In genomic region chr5:78594946-78595921, GRCh38 we compare ENCODE assay signal across 9 cellular contexts. TPM values are rescaled to one million over a fixed set of nuclear protein-coding genes. Genes with fewer than 3 reads are reported as not detected.
DNase-seq lines count a peak whose midpoint lies in the region; ATAC-seq, FAIRE-seq and TF ChIP-seq lines count a peak whose summit lies in the region.
"Had no signal": no experiment of that assay in that cellular context is flagged by ENCODE, and none has a peak within 500 bp of the region (broad histone marks: within the 10 kb centered on the region; RNA-seq: fewer than 3 reads in every experiment).

No MANE protein-coding gene starts in this region.

- no TSS peak for BruUV-seq in HepG2 (replicated peaks; lab: Mats Ljungman, UMichigan)

- no peak overlapping the region for H2AFZ ChIP-seq in HepG2 (ENCODE audit: low read length)
- H2AFZ ChIP-seq: GM23338 had no signal

- peak in 1 of 2 experiments; percentile 70; a peak in 2 of 4 replicates for TF ChIP-seq EP300 in HepG2 (IDR thresholded peaks at IDR 0.05; ENCODE audit: low read depth in 2 of 2, low read length in 2 of 2)
- TF ChIP-seq EP300 in HepG2 (CRISPR knock-in tag; IDR thresholded peaks at IDR 0.05; ENCODE audit: borderline replicate concordance), result no peak

- peak overlapping the region; percentile 50 for H3K9ac ChIP-seq in HepG2 (ENCODE audit: insufficient read depth, low read depth, low read length)

- POLR2A ChIA-PET in HepG2 (lab: Yijun Ruan, JAX), result interaction anchor here (0.6 to 2.7 kb wide), 8 partner anchors 17 to 163 kb away, joined by 3 to 9 read pairs (median 3); no protein-coding TSS in a partner anchor

- H3K27me3 ChIP-seq in breast epithelium (no peaks in the 10 kb centered on the region), HepG2 (ENCODE audit: control insufficient read depth in 1 of 2, insufficient read depth in 2 of 2, low read length in 2 of 2) (no peaks in the 10 kb centered on the region), upper lobe of right lung (no peaks in the 10 kb centered on the region)

- TF ChIP-seq CTCF in breast epithelium (IDR thresholded peaks at IDR 0.05), result peak in 1 of 3 donors; percentile 43
- TF ChIP-seq CTCF in HepG2 (CRISPR knock-in tag; IDR thresholded peaks at IDR 0.05), result no peak
- no peak for TF ChIP-seq CTCF in upper lobe of right lung (IDR thresholded peaks at IDR 0.05)

- H3K9me3 ChIP-seq in breast epithelium, result no peaks in the 10 kb centered on the region
- H3K9me3 ChIP-seq in HepG2 (ENCODE audit: low read length), result no peaks in the 10 kb centered on the region
- no peaks in the 10 kb centered on the region for H3K9me3 ChIP-seq in upper lobe of right lung

- 39% methylated on average over 9 of the region's 9 CpGs for WGBS in HepG2 (ENCODE audit: low lambda C conversion rate)

- H3K4me3 ChIP-seq in breast epithelium (no peak overlapping the region), HepG2 (replicated peaks in 1 of 3; ENCODE audit: insufficient read depth in 1 of 3, low read depth in 2 of 3, low read length in 3 of 3) (no peak overlapping the region), upper lobe of right lung (no peak overlapping the region)
- H3K4me3 ChIP-seq: GM23338 had no signal

- peak overlapping the region; percentile 89 to 94 for H3K27ac ChIP-seq in breast epithelium
- H3K27ac ChIP-seq in HepG2 (ENCODE audit: extremely low read length, insufficient read depth, low read length), result peak overlapping the region; percentile 73
- H3K27ac ChIP-seq in upper lobe of right lung, result no peak overlapping the region

- peaks cover 53% of the 10 kb centered on the region for H3K79me2 ChIP-seq in HepG2 (ENCODE audit: insufficient read depth, low read length)

- H4K20me1 ChIP-seq in HepG2 (ENCODE audit: insufficient read depth, low read length), result no peaks in the 10 kb centered on the region

- in situ Hi-C loops in HepG2 (cut with HindIII; ENCODE audit: extremely low pct_ligation_motif_present, low pct_unique_long_range_greater_than_20kb), result no loop called here

- H3K36me3 ChIP-seq in breast epithelium (no peaks in the 10 kb centered on the region), HepG2 (replicated peaks in 1 of 2; ENCODE audit: control insufficient read depth in 1 of 2, insufficient read depth in 2 of 2, low read length in 2 of 2) (no peaks in the 10 kb centered on the region), upper lobe of right lung (no peaks in the 10 kb centered on the region)

- DNase-seq in LoVo (ENCODE audit: low spot score) (peak; percentile 26), breast epithelium (ENCODE audit: low spot score in 2 of 2) (peak; percentile 55 to 83), HepG2 (ENCODE audit: low spot score) (peak; percentile 88), upper lobe of right lung (no peak), activated gamma-delta T cell treated with Interleukin-2 at 50 U/mL for 16 hours (no peak), DMS 273 (lab: John Stamatoyannopoulos, UW; ENCODE audit: unreplicated experiment) (no peak), putamen (ENCODE audit: low spot score) (no peak)

- intact Hi-C loops in breast epithelium (cut with DNase I; ENCODE audit: low total_unique reads) (loop anchor here (5.0 kb wide), 1 partner anchor 297 kb away; no protein-coding TSS in a partner anchor), HepG2 (cut with micrococcal nuclease; ENCODE audit: unreplicated experiment) (no loop called here), upper lobe of right lung (cut with DNase I) (no loop called here)

- ATAC-seq in HepG2 (peak; percentile 69), upper lobe of right lung (peak; percentile 56), HG02642 (IDR thresholded peaks at IDR 0.05; ENCODE audit: poor library complexity, unreplicated experiment) (no peak)
- ATAC-seq: GM23338 had no signal

- TF ChIP-seq POLR2A in breast epithelium (IDR thresholded peaks at IDR 0.05), result no peak
- no peak for TF ChIP-seq POLR2A in HepG2 (IDR thresholded peaks at IDR 0.05; ENCODE audit: insufficient read depth in 1 of 2, low read depth in 2 of 2, low read length in 2 of 2)

- no peak; the same call in 1 of the 2 replicates for TF ChIP-seq RAD21 in HepG2 (CRISPR knock-in tag; IDR thresholded peaks at IDR 0.05)

- peaks cover 0 to 30% of the 10 kb centered on the region in 2 donors for H3K4me1 ChIP-seq in breast epithelium
- H3K4me1 ChIP-seq in HepG2 (ENCODE audit: insufficient read depth, low read length), result peaks cover 100% of the 10 kb centered on the region
- H3K4me1 ChIP-seq in upper lobe of right lung, result peaks cover 18% of the 10 kb centered on the region

- H3K4me2 ChIP-seq in HepG2 (ENCODE audit: low read depth, low read length), result peak overlapping the region; percentile 19; the same call in 1 of the 2 replicates
- H3K4me2 ChIP-seq: GM23338 had no signal

- peak; percentile 51 for FAIRE-seq in HepG2 (lab: Jason Lieb, UNC)

- CTCF ChIA-PET in HepG2 (lab: Yijun Ruan, JAX; ENCODE audit: low intra/inter-chr PET ratio, low total read pairs), result no interaction called here

TF ChIP-seq in HepG2, 621 proteins besides CTCF, POLR2A, EP300 and RAD21 (continues in another document):
- TF ChIP-seq ZNF781 (CRISPR knock-in tag; IDR thresholded peaks at IDR 0.05; ENCODE audit: borderline replicate concordance, not compliant biosample characterization), result no peak
- peak; percentile 55; the same call in 1 of the 2 replicates for TF ChIP-seq RXRA (CRISPR knock-in tag; IDR thresholded peaks at IDR 0.05)
- 0 out of 2 replicates have a peak, but pooled peaks have one; percentile 33 for TF ChIP-seq DMAP1 (CRISPR knock-in tag; IDR thresholded peaks at IDR 0.05)
- no peak for TF ChIP-seq GABPB1 (CRISPR knock-in tag; IDR thresholded peaks at IDR 0.05)
- TF ChIP-seq JUNB (CRISPR knock-in tag; IDR thresholded peaks at IDR 0.05; ENCODE audit: borderline replicate concordance), result peak; percentile 46; the same call in 1 of the 2 replicates
- TF ChIP-seq ZSCAN31 (CRISPR knock-in tag; IDR thresholded peaks at IDR 0.05; ENCODE audit: low read depth), result 0 out of 2 replicates have a peak, but pooled peaks have one; percentile 34
- TF ChIP-seq, protein P1, sequence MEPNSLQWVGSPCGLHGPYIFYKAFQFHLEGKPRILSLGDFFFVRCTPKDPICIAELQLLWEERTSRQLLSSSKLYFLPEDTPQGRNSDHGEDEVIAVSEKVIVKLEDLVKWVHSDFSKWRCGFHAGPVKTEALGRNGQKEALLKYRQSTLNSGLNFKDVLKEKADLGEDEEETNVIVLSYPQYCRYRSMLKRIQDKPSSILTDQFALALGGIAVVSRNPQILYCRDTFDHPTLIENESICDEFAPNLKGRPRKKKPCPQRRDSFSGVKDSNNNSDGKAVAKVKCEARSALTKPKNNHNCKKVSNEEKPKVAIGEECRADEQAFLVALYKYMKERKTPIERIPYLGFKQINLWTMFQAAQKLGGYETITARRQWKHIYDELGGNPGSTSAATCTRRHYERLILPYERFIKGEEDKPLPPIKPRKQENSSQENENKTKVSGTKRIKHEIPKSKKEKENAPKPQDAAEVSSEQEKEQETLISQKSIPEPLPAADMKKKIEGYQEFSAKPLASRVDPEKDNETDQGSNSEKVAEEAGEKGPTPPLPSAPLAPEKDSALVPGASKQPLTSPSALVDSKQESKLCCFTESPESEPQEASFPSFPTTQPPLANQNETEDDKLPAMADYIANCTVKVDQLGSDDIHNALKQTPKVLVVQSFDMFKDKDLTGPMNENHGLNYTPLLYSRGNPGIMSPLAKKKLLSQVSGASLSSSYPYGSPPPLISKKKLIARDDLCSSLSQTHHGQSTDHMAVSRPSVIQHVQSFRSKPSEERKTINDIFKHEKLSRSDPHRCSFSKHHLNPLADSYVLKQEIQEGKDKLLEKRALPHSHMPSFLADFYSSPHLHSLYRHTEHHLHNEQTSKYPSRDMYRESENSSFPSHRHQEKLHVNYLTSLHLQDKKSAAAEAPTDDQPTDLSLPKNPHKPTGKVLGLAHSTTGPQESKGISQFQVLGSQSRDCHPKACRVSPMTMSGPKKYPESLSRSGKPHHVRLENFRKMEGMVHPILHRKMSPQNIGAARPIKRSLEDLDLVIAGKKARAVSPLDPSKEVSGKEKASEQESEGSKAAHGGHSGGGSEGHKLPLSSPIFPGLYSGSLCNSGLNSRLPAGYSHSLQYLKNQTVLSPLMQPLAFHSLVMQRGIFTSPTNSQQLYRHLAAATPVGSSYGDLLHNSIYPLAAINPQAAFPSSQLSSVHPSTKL (CRISPR knock-in tag; IDR thresholded peaks at IDR 0.05), result peak; percentile 60

RNA-seq across cellular contexts. Expression of gene LHFPL2, which starts 53.3 kb away (rescaled TPM):
- total RNA-seq in breast epithelium (10 to 100 TPM; 36.8 to 61.8 (median 41.3) TPM), HepG2 (2016; rRNA removed; fragmentation: Illumina TruSeq; extraction: Trizol) (20.0 TPM in 2 replicates), upper lobe of right lung (41.0 TPM)
- total RNA-seq in HepG2 (2016; cell fraction: cytosol; rRNA removed; fragmentation: Illumina TruSeq; extraction: Trizol; ENCODE audit: low read depth), result 9.3 and 10.4 TPM in 2 replicates
- 18.6 and 20.5 TPM in 2 replicates for total RNA-seq in HepG2 (2016; cell fraction: insoluble cytoplasmic fraction; rRNA removed; fragmentation: Illumina TruSeq; extraction: Trizol)
- 15.5 and 16.5 TPM in 2 replicates for total RNA-seq in HepG2 (2016; cell fraction: membrane; rRNA removed; fragmentation: Illumina TruSeq; extraction: Trizol)
- 29.5 and 30.3 TPM in 2 replicates for total RNA-seq in HepG2 (2016; cell fraction: nucleus; rRNA removed; fragmentation: Illumina TruSeq; extraction: Trizol)
- polyA plus RNA-seq in HepG2 (2011; rRNA removed), result 6.0 and 6.3 TPM in 2 replicates
- 4.6 and 6.5 TPM in 2 replicates for polyA plus RNA-seq in HepG2 (2011; cell fraction: cytosol; rRNA removed)
- polyA plus RNA-seq in HepG2 (2011; cell fraction: nucleus; rRNA removed), result 8.6 and 9.9 TPM in 2 replicates
- 9.2 and 12.5 TPM in 2 replicates for polyA plus RNA-seq in HepG2 (2012)
- polyA plus RNA-seq in HepG2 (2016; cell fraction: cytosol; fragmentation: Illumina TruSeq; extraction: Trizol; ENCODE audit: low read depth), result 1.4 and 1.7 TPM in 2 replicates
- 12.6 and 13.6 TPM in 2 replicates for polyA plus RNA-seq in HepG2 (2016; cell fraction: insoluble cytoplasmic fraction; fragmentation: Illumina TruSeq; extraction: Trizol; ENCODE audit: low read depth)
- 5.8 and 5.9 TPM in 2 replicates for polyA plus RNA-seq in HepG2 (2016; cell fraction: membrane; fragmentation: Illumina TruSeq; extraction: Trizol; ENCODE audit: low read depth)
- polyA plus RNA-seq in HepG2 (2016; cell fraction: nucleus; fragmentation: Illumina TruSeq; extraction: Trizol; ENCODE audit: insufficient read depth, low read depth), result 26.4 and 29.4 TPM in 2 replicates
- polyA minus RNA-seq in HepG2 (2011; rRNA and poly(A)+ RNA removed; ENCODE audit: low replicate concordance), result 9.6 and 24.5 TPM in 2 replicates
- 13.1 and 14.4 TPM in 2 replicates for polyA minus RNA-seq in HepG2 (2011; cell fraction: cytosol; rRNA and poly(A)+ RNA removed)
- 23.7 and 26.4 TPM in 2 replicates for polyA minus RNA-seq in HepG2 (2011; cell fraction: nucleus; rRNA and poly(A)+ RNA removed)

Comparison
In these comparisons a context has a peak if more than half of its experiments do, and no peak if none do; other contexts are left out.
1. DNase-seq: peak in LoVo (single experiment), breast epithelium (2 of 2) and HepG2 (single experiment); none in upper lobe of right lung (single experiment), activated gamma-delta T cell treated with Interleukin-2 at 50 U/mL for 16 hours (single experiment), DMS 273 (single experiment) and putamen (single experiment).